17 cellular contexts compared by ENCODE assay signal in genomic region chr9:130195638-130196037, GRCh38.
"Had no signal": no experiment of that assay in that cellular context is flagged by ENCODE, and none has a peak within 500 bp of the region (broad histone marks: within the 10 kb centered on the region; RNA-seq: fewer than 3 reads in every experiment).

No MANE protein-coding gene starts in this region.

- H3K4me3 Mint-ChIP-seq: activated B cell treated with CpG ODN at 0.5 μM for 24 hours; activated CD4-positive, alpha-beta T cell treated with anti-CD3 and anti-CD28 coated beads, Interleukin-2, amount 10 ng/mL, durations not matched to agents 24 days and 14 days; dendritic cell treated with granulocyte-macrophage colony-stimulating factor and Interleukin-4, amounts not matched to agents 40 ng/mL and 50 ng/mL, for 4 days; neural crest cell; stimulated activated memory B cell treated with anti-CD40 and anti-IgM and Interleukin-4, amounts not matched to agents 10 μg/mL and 1 μg/mL and 100 μg/mL, for 72 hours; T-helper 17 cell had no signal

- H3K4me2 ChIP-seq: smooth muscle cell had no signal

- H3K4me3 ChIP-seq: adrenal gland, heart left ventricle, left ventricle myocardium inferior, ovary, smooth muscle cell had no signal

- H3K4me1 Mint-ChIP-seq: activated B cell treated with CpG ODN at 0.5 μM for 24 hours; activated CD4-positive, alpha-beta T cell treated with anti-CD3 and anti-CD28 coated beads, Interleukin-2, amount 10 ng/mL, durations not matched to agents 24 days and 14 days had no signal

- H3K27me3 Mint-ChIP-seq: activated CD4-positive, alpha-beta T cell treated with anti-CD3 and anti-CD28 coated beads, Interleukin-2, amount 10 ng/mL, durations not matched to agents 24 days and 14 days; T-helper 17 cell had no signal

- H3K27ac ChIP-seq: brain microvascular endothelial cell, left ventricle myocardium inferior, ovary had no signal

- DNase-seq: activated B cell treated with CpG ODN at 0.5 μM for 24 hours; activated CD4-positive, alpha-beta T cell treated with anti-CD3 and anti-CD28 coated beads, Interleukin-2, amount 10 ng/mL, durations not matched to agents 24 days and 14 days; activated naive CD4-positive, alpha-beta T cell treated with anti-CD3 and anti-CD28 coated beads, Interleukin-2, amount 50 U/mL, for 16 hours; brain microvascular endothelial cell; cerebellar nuclear complex; foreskin fibroblast; heart left ventricle; left ventricle myocardium inferior; ovary; retina; T-helper 17 cell had no signal

- H3K27me3 ChIP-seq: adrenal gland, brain microvascular endothelial cell, heart left ventricle, ovary had no signal

- ATAC-seq: esophagus mucosa; heart left ventricle; stimulated activated memory B cell treated with anti-CD40 and anti-IgM and Interleukin-4, amounts not matched to agents 10 μg/mL and 1 μg/mL and 100 μg/mL, for 72 hours; T-helper 17 cell had no signal

- H3K9me3 Mint-ChIP-seq: activated B cell treated with CpG ODN at 0.5 μM for 24 hours; activated CD4-positive, alpha-beta T cell treated with anti-CD3 and anti-CD28 coated beads, Interleukin-2, amount 10 ng/mL, durations not matched to agents 24 days and 14 days; dendritic cell treated with granulocyte-macrophage colony-stimulating factor and Interleukin-4, amounts not matched to agents 40 ng/mL and 50 ng/mL, for 4 days; neural crest cell; stimulated activated memory B cell treated with anti-CD40 and anti-IgM and Interleukin-4, amounts not matched to agents 10 μg/mL and 1 μg/mL and 100 μg/mL, for 72 hours had no signal

- H3K9me3 ChIP-seq: adrenal gland, heart left ventricle, left ventricle myocardium inferior, ovary had no signal

- H3K36me3 ChIP-seq: adrenal gland, brain microvascular endothelial cell, heart left ventricle, left ventricle myocardium inferior, ovary had no signal

- H3K27ac Mint-ChIP-seq: activated B cell treated with CpG ODN at 0.5 μM for 24 hours; activated CD4-positive, alpha-beta T cell treated with anti-CD3 and anti-CD28 coated beads, Interleukin-2, amount 10 ng/mL, durations not matched to agents 24 days and 14 days; dendritic cell treated with granulocyte-macrophage colony-stimulating factor and Interleukin-4, amounts not matched to agents 40 ng/mL and 50 ng/mL, for 4 days; stimulated activated memory B cell treated with anti-CD40 and anti-IgM and Interleukin-4, amounts not matched to agents 10 μg/mL and 1 μg/mL and 100 μg/mL, for 72 hours; T-helper 17 cell had no signal

- H3K36me3 Mint-ChIP-seq: stimulated activated memory B cell treated with anti-CD40 and anti-IgM and Interleukin-4, amounts not matched to agents 10 μg/mL and 1 μg/mL and 100 μg/mL, for 72 hours had no signal
